In genomic region chr16:27314161-27314723, GRCh38 we compare ENCODE assay signal across 8 cellular contexts. TPM values are rescaled to one million over a fixed set of nuclear protein-coding genes. Genes with fewer than 3 reads are reported as not detected.
DNase-seq lines count a peak whose midpoint lies in the region; ATAC-seq and TF ChIP-seq lines count a peak whose summit lies in the region.

No MANE protein-coding gene starts in this region.

- no peaks in the 10 kb centered on the region for H3K9me3 Mint-ChIP-seq in activated T-helper 17 cell treated with anti-CD3 and anti-CD28 coated beads, Interleukin-2, amount 50 U/mL, for 72 hours

- TF ChIP-seq POLR2A in NB4 (IDR thresholded peaks at IDR 0.05; ENCODE audit: extremely low read depth, insufficient read length) = no peak

- TF ChIP-seq CTCF in NB4 (IDR thresholded peaks at IDR 0.05; ENCODE audit: low read depth, low read length) (no peak), foreskin fibroblast (IDR thresholded peaks at IDR 0.05; ENCODE audit: low read depth, low read length) (no peak), neutrophil (IDR thresholded peaks at IDR 0.05) (no peak)

- peaks cover 6% of the 10 kb centered on the region for H3K36me3 ChIP-seq in neutrophil
- H3K36me3 ChIP-seq in urinary bladder (ENCODE audit: insufficient read depth) = no peaks in the 10 kb centered on the region

- H3K27ac ChIP-seq in neutrophil (peak overlapping the region; percentile 99), urinary bladder (ENCODE audit: low read depth) (peak overlapping the region; percentile 95)

- DNase-seq in AG08395 (ENCODE audit: low spot score) (peak; percentile 79), NB4 (ENCODE audit: low read depth) (peak; percentile 60), foreskin fibroblast (peak; percentile 94 to 95)

- H3K9me3 ChIP-seq in neutrophil = no peaks in the 10 kb centered on the region

- no peaks in the 10 kb centered on the region for H3K27me3 Mint-ChIP-seq in activated T-helper 17 cell treated with anti-CD3 and anti-CD28 coated beads, Interleukin-2, amount 50 U/mL, for 72 hours

- H3K36me3 Mint-ChIP-seq in activated T-helper 17 cell treated with anti-CD3 and anti-CD28 coated beads, Interleukin-2, amount 50 U/mL, for 72 hours (ENCODE audit: low read depth) = peaks cover 53% of the 10 kb centered on the region

- WGBS in urinary bladder = under 1% methylated on average over 39 of the region's 39 CpGs

- H3K4me1 Mint-ChIP-seq in activated T-helper 17 cell treated with anti-CD3 and anti-CD28 coated beads, Interleukin-2, amount 50 U/mL, for 72 hours = peaks cover 33% of the 10 kb centered on the region

- peak overlapping the region; percentile 97 for H3K27ac Mint-ChIP-seq in activated T-helper 17 cell treated with anti-CD3 and anti-CD28 coated beads, Interleukin-2, amount 50 U/mL, for 72 hours

- ATAC-seq in GM21515 (IDR thresholded peaks at IDR 0.05; ENCODE audit: unreplicated experiment) = peak; percentile 25
- peak; percentile 47 for ATAC-seq in activated T-helper 17 cell treated with anti-CD3 and anti-CD28 coated beads, Interleukin-2, amount 50 U/mL, for 72 hours (replicated peaks)
- ATAC-seq in HG02571 (IDR thresholded peaks at IDR 0.05; ENCODE audit: unreplicated experiment) = no peak

- H3K4me3 Mint-ChIP-seq in activated T-helper 17 cell treated with anti-CD3 and anti-CD28 coated beads, Interleukin-2, amount 50 U/mL, for 72 hours = peak overlapping the region; percentile 98

- H3K27me3 ChIP-seq in neutrophil = no peaks in the 10 kb centered on the region

- H3K4me3 ChIP-seq in NB4 (ENCODE audit: low read depth, low read length) (peak overlapping the region; percentile 68), foreskin fibroblast (ENCODE audit: low read depth in 1 of 2, low read length in 2 of 2) (peak overlapping the region; percentile 64 to 77), neutrophil (ENCODE audit: low read depth in 1 of 2, low read length in 1 of 2) (peak overlapping the region; percentile 86 to 98), urinary bladder (ENCODE audit: low read depth, low read length) (peak overlapping the region; percentile 81)

- peaks cover 55 to 56% of the 10 kb centered on the region in 2 experiments for H3K4me1 ChIP-seq in neutrophil (ENCODE audit: control insufficient read depth in 1 of 2, insufficient read depth in 1 of 2, low read depth in 1 of 2, low read length in 1 of 2)
- no peaks in the 10 kb centered on the region for H3K4me1 ChIP-seq in urinary bladder (ENCODE audit: insufficient read depth)

RNA-seq across cellular contexts. Expression of gene IL4R, which starts 0.5 kb away (rescaled TPM):
- total RNA-seq in activated T-helper 17 cell treated with anti-CD3 and anti-CD28 coated beads, Interleukin-2, amount 50 U/mL, for 72 hours = 100 to 1,000 TPM; 163 to 216 TPM
- total RNA-seq in urinary bladder = 26.2 TPM
- 75.2 TPM for polyA plus RNA-seq in urinary bladder

RNA-seq across cellular contexts. Expression of gene NSMCE1, which starts 45.7 kb away (rescaled TPM):
- total RNA-seq in activated T-helper 17 cell treated with anti-CD3 and anti-CD28 coated beads, Interleukin-2, amount 50 U/mL, for 72 hours = 10 to 100 TPM; 59.6 to 99.8 TPM
- total RNA-seq in urinary bladder = 33.9 TPM
- 76.3 TPM for polyA plus RNA-seq in urinary bladder
